Comparison of ENCODE assay signal across 8 cellular contexts in the genomic region with DNA sequence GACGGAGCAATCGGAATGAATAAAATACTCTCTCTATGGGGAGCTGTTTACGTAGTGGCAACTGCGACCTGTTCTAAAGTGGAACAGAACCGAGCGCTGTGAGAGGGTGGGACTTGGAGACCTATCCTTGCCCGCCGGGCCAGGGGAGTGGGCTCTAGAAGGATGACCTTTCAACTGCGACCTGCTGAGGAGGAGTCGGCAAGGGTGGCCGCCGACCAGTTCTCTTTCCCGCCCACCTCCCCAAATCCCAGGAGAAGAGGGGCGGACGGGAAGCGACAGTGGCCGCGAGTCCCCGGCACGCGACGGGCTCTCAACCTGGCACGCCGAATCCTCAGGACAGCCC. TPM values are rescaled to one million over a fixed set of nuclear protein-coding genes. Genes with fewer than 3 reads are reported as not detected.
DNase-seq lines count a peak whose midpoint lies in the region; ATAC-seq, FAIRE-seq and TF ChIP-seq lines count a peak whose summit lies in the region.

No MANE protein-coding gene starts in this region.

- H3K36me3 Mint-ChIP-seq in activated naive CD4-positive, alpha-beta T cell treated with anti-CD3 and anti-CD28 coated beads for 36 hours (ENCODE audit: low read depth) = peaks cover 6% of the 10 kb centered on the region

- H3K9ac ChIP-seq in OCI-LY1 (ENCODE audit: low read length) = peak overlapping the region; percentile 83
- H3K9ac ChIP-seq in parathyroid adenoma = peak overlapping the region; percentile 37

- H3K9me3 Mint-ChIP-seq in activated naive CD4-positive, alpha-beta T cell treated with anti-CD3 and anti-CD28 coated beads for 36 hours = no peaks in the 10 kb centered on the region

- TF ChIP-seq POLR2A in gastroesophageal sphincter (IDR thresholded peaks at IDR 0.05) (no peak), H54 (IDR thresholded peaks at IDR 0.05; ENCODE audit: low read depth, low read length) (no peak)

- TF ChIP-seq EP300 in gastroesophageal sphincter (IDR thresholded peaks at IDR 0.05) = no peak

- peak overlapping the region; percentile 78 for H3K4me3 ChIP-seq in OCI-LY1 (ENCODE audit: low read depth, low read length, poor library complexity, severe bottlenecking)
- H3K4me3 ChIP-seq in gastroesophageal sphincter = peak overlapping the region; percentile 50 to 75
- peak overlapping the region; percentile 71 for H3K4me3 ChIP-seq in parathyroid adenoma (ENCODE audit: low read depth, low read length)

- H3K27ac Mint-ChIP-seq in activated naive CD4-positive, alpha-beta T cell treated with anti-CD3 and anti-CD28 coated beads for 36 hours = peak overlapping the region; percentile 99

- H3K4me3 Mint-ChIP-seq in activated naive CD4-positive, alpha-beta T cell treated with anti-CD3 and anti-CD28 coated beads for 36 hours = peak overlapping the region; percentile 92

- CTCF ChIA-PET in activated naive CD4-positive, alpha-beta T cell treated with anti-CD3 and anti-CD28 coated beads for 36 hours (lab: Charles Lee) = interaction anchor here (0.6 to 2.1 kb wide), 6 partner anchors 23 to 189 kb away, joined by 3 to 12 read pairs (median 4); no protein-coding TSS in a partner anchor

- peak; percentile 4 for DNase-seq in NCI-H510A treated with DMSO at 0.1 percent for 48 hours (lab: John Stamatoyannopoulos, UW)
- DNase-seq in NCI-H510A (lab: John Stamatoyannopoulos, UW) = no peak
- peak; percentile 58 for DNase-seq in activated naive CD4-positive, alpha-beta T cell treated with anti-CD3 and anti-CD28 coated beads for 36 hours
- DNase-seq in H54 (ENCODE audit: insufficient read length, low spot score) = no peak

- ATAC-seq in HG02970 (IDR thresholded peaks at IDR 0.05; ENCODE audit: low FRiP score, unreplicated experiment) (peak; percentile 24), gastroesophageal sphincter (peak; percentile 50)

- TF ChIP-seq CTCF in OCI-LY1 (IDR thresholded peaks at IDR 0.05; ENCODE audit: low read length) (no peak), gastroesophageal sphincter (IDR thresholded peaks at IDR 0.05) (no peak), parathyroid adenoma (IDR thresholded peaks at IDR 0.05) (no peak)

- FAIRE-seq in H54 (lab: Jason Lieb, UNC) = no peak

- intact Hi-C loops in activated naive CD4-positive, alpha-beta T cell treated with anti-CD3 and anti-CD28 coated beads for 36 hours (cut with micrococcal nuclease) = loop anchor here (1.0 to 10.0 kb wide), 18 partner anchors 23 to 1751 kb away; partner anchors contain the start of genes COPS2, FAM227B, LYSMD2 and SPPL2A

- WGBS in gastroesophageal sphincter (ENCODE audit: low coverage in 1 of 2), 2 donors = 0% methylated on average over 5 to 13 of the region's 24 CpGs

- peaks cover 31% of the 10 kb centered on the region for H3K4me1 ChIP-seq in OCI-LY1 (ENCODE audit: insufficient read depth, low read length, severe bottlenecking)
- H3K4me1 ChIP-seq in gastroesophageal sphincter = peaks cover 0 to 33% (median 19%) of the 10 kb centered on the region in 3 donors
- no peaks in the 10 kb centered on the region for H3K4me1 ChIP-seq in parathyroid adenoma

- H3K36me3 ChIP-seq in OCI-LY1 (ENCODE audit: insufficient read depth, low read length) (peaks cover 9% of the 10 kb centered on the region; the same call in 1 of the 2 replicates), gastroesophageal sphincter (peaks cover 0 to 20% of the 10 kb centered on the region in 2 donors), parathyroid adenoma (ENCODE audit: control insufficient read depth, insufficient read depth, low read length) (no peaks in the 10 kb centered on the region)

- no peaks in the 10 kb centered on the region for H3F3A ChIP-seq in OCI-LY1 (ENCODE audit: insufficient read depth, low read length)

- H3K9me3 ChIP-seq in OCI-LY1 (ENCODE audit: low read length) (no peaks in the 10 kb centered on the region), gastroesophageal sphincter (no peaks in the 10 kb centered on the region), parathyroid adenoma (ENCODE audit: control insufficient read depth, low read length) (no peaks in the 10 kb centered on the region)

- peaks cover 25% of the 10 kb centered on the region for H3K4me1 Mint-ChIP-seq in activated naive CD4-positive, alpha-beta T cell treated with anti-CD3 and anti-CD28 coated beads for 36 hours (ENCODE audit: low read depth)

- no peaks in the 10 kb centered on the region for H4K20me1 ChIP-seq in OCI-LY1 (ENCODE audit: insufficient read depth, low read length)

- H3K79me2 ChIP-seq in OCI-LY1 (ENCODE audit: insufficient read depth, low read length) (peaks cover 8% of the 10 kb centered on the region; the same call in 1 of the 2 replicates), parathyroid adenoma (peaks cover 3% of the 10 kb centered on the region)

- H3K27ac ChIP-seq in OCI-LY1 (ENCODE audit: low read depth, low read length, poor library complexity, severe bottlenecking) = peak overlapping the region; percentile 79
- peak overlapping the region; percentile 70 to 99 (median 94) for H3K27ac ChIP-seq in gastroesophageal sphincter
- H3K27ac ChIP-seq in parathyroid adenoma = peak overlapping the region; percentile 81

- peak overlapping the region; percentile 66 for H2AFZ ChIP-seq in OCI-LY1 (ENCODE audit: low read length)
- H2AFZ ChIP-seq in parathyroid adenoma = peak overlapping the region; percentile 94

- H3K9me2 ChIP-seq in OCI-LY1 (ENCODE audit: low read depth, low read length) = no peaks in the 10 kb centered on the region

- peak overlapping the region; percentile 99 for H3K4me2 ChIP-seq in OCI-LY1 (ENCODE audit: low read length)
- H3K4me2 ChIP-seq in parathyroid adenoma (ENCODE audit: low read length) = peak overlapping the region; percentile 91

- no peaks in the 10 kb centered on the region for H3K27me3 Mint-ChIP-seq in activated naive CD4-positive, alpha-beta T cell treated with anti-CD3 and anti-CD28 coated beads for 36 hours (ENCODE audit: low read depth)

- H3K27me3 ChIP-seq in OCI-LY1 (ENCODE audit: insufficient read depth, low read length) = no peaks in the 10 kb centered on the region
- no peaks in the 10 kb centered on the region for H3K27me3 ChIP-seq in gastroesophageal sphincter
- H3K27me3 ChIP-seq in parathyroid adenoma (ENCODE audit: control insufficient read depth, insufficient read depth, low read length) = no peaks in the 10 kb centered on the region

RNA-seq across cellular contexts. Expression of gene AP4E1, which starts 0.6 kb away (rescaled TPM):
- 1 to 10 TPM; 6.8 to 9.4 TPM for total RNA-seq in activated naive CD4-positive, alpha-beta T cell treated with anti-CD3 and anti-CD28 coated beads for 36 hours
- 10 to 100 TPM; 10.6 to 18.5 (median 14.0) TPM for total RNA-seq in gastroesophageal sphincter

Comparison
In these comparisons a context has a peak if more than half of its experiments do, and no peak if none do; other contexts are left out.
1. DNase-seq: peak in NCI-H510A treated with DMSO at 0.1 percent for 48 hours (single experiment) and activated naive CD4-positive, alpha-beta T cell treated with anti-CD3 and anti-CD28 coated beads for 36 hours (single experiment); none in NCI-H510A (single experiment) and H54 (single experiment).
2. Peak in every context shown above with its lines, with median percentiles within 50 percentile points of each other: H3K27ac ChIP-seq and H3K4me3 ChIP-seq.